Comparison of ENCODE assay signal across 14 cellular contexts in the genomic region with DNA sequence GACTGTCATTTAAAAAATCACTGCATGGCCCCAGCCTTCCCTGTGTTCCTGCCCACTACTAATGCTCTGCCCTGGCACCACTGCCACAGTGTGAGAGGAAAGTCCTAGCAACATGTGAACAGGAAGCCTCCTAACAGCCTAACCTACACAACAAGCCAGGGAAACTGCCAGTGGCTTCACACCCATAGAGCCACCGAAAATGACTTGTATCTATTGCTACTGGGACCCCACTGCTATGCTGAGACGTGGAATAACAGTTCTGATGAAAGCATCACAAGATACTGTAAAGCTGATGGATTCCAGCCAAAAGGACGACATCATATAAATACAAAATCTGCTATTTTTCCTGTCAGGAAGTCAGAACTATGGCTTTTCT.
DNase-seq lines count a peak whose midpoint lies in the region; ATAC-seq, FAIRE-seq and TF ChIP-seq lines count a peak whose summit lies in the region.
"Had no signal": no experiment of that assay in that cellular context is flagged by ENCODE, and none has a peak within 500 bp of the region (broad histone marks: within the 10 kb centered on the region; RNA-seq: fewer than 3 reads in every experiment).

No MANE protein-coding gene starts in this region.

- 56% methylated on average over 3 of the region's 3 CpGs for WGBS in A549 (ENCODE audit: missing lambda C conversion rate)

- in situ Hi-C loops in G401 (cut with HindIII; ENCODE audit: low sequenced_read_pairs): no loop called here

- H3K4me3 ChIP-seq in A549 (no peak overlapping the region), lower lobe of right lung (no peak overlapping the region), colonic mucosa (no peak overlapping the region)
- H3K4me3 ChIP-seq: PC-9, thoracic aorta had no signal

- H3K9me3 ChIP-seq in A549 (no peaks in the 10 kb centered on the region), lower lobe of right lung (no peaks in the 10 kb centered on the region), colonic mucosa (no peaks in the 10 kb centered on the region)
- H3K9me3 ChIP-seq: thoracic aorta had no signal

- H3K36me3 ChIP-seq in lower lobe of right lung (no peaks in the 10 kb centered on the region), colonic mucosa (no peaks in the 10 kb centered on the region)
- H3K36me3 ChIP-seq: thoracic aorta had no signal

- CTCF ChIA-PET in A549 (lab: Yijun Ruan, JAX) (no interaction called here), HEK293T (lab: Yijun Ruan, JAX) (no interaction called here)

- no peak for TF ChIP-seq POLR2A in A549 (IDR thresholded peaks at IDR 0.05; ENCODE audit: low read length)

- H3K9me3 Mint-ChIP-seq in chondrocyte (ENCODE audit: low read depth): no peaks in the 10 kb centered on the region

- peaks cover 88% of the 10 kb centered on the region for H3K4me1 Mint-ChIP-seq in chondrocyte (ENCODE audit: low read depth)

- H3K27ac ChIP-seq in A549: peak overlapping the region in 1 of 2 experiments; percentile 78; a peak in 3 of 6 replicates
- H3K27ac ChIP-seq in lower lobe of right lung: no peak overlapping the region
- H3K27ac ChIP-seq in colonic mucosa: no peak overlapping the region
- H3K27ac ChIP-seq: PC-9, thoracic aorta had no signal

- no peak for FAIRE-seq in A549 (lab: Jason Lieb, UNC)
- FAIRE-seq: endometrium had no signal

- peak in 1 of 2 experiments; percentile 33; a peak in 3 of 6 replicates for ATAC-seq in A549
- ATAC-seq in lower lobe of right lung: peak; percentile 38 to 48
- no peak for ATAC-seq in HG03521 (IDR thresholded peaks at IDR 0.05; ENCODE audit: unreplicated experiment)
- no peak for ATAC-seq in HG03108 (IDR thresholded peaks at IDR 0.05; ENCODE audit: unreplicated experiment)

- H3K4me1 ChIP-seq in A549: peaks cover 78% of the 10 kb centered on the region
- peaks cover 74% of the 10 kb centered on the region for H3K4me1 ChIP-seq in lower lobe of right lung
- H3K4me1 ChIP-seq in colonic mucosa: peaks cover 5% of the 10 kb centered on the region

- POLR2A ChIA-PET in A549 (lab: Yijun Ruan, JAX): no interaction called here
- POLR2A ChIA-PET in HEK293T (lab: Yijun Ruan, JAX): no interaction called here

- no peaks in the 10 kb centered on the region for H3K27me3 ChIP-seq in lower lobe of right lung (ENCODE audit: low read depth)
- no peaks in the 10 kb centered on the region for H3K27me3 ChIP-seq in colonic mucosa

- peak overlapping the region; percentile 3 for H3K4me3 Mint-ChIP-seq in chondrocyte (ENCODE audit: unreplicated experiment)

- peak overlapping the region; percentile 18 for H3K4me2 ChIP-seq in A549
- H3K4me2 ChIP-seq: PC-9 had no signal

- no peaks in the 10 kb centered on the region for H3K27me3 Mint-ChIP-seq in chondrocyte (ENCODE audit: low read depth)

- TF ChIP-seq EP300 in A549 (IDR thresholded peaks at IDR 0.05): no peak

- no peak overlapping the region for H3K9ac ChIP-seq in colonic mucosa (ENCODE audit: low read depth in 2 of 2, low read length in 2 of 2)

- no peak for TF ChIP-seq CTCF in A549 (IDR thresholded peaks at IDR 0.05)
- no peak for TF ChIP-seq CTCF in chondrocyte (IDR thresholded peaks at IDR 0.05)
- no peak for TF ChIP-seq CTCF in lower lobe of right lung (IDR thresholded peaks at IDR 0.05)
- TF ChIP-seq CTCF in colonic mucosa (IDR thresholded peaks at IDR 0.05): no peak

- DNase-seq in A549 (ENCODE audit: low read depth in 1 of 2, low spot score in 1 of 2) (no peak), G401 (ENCODE audit: low spot score) (peak; percentile 22), chondrocyte (ENCODE audit: low spot score) (no peak), lower lobe of right lung (no peak), colonic mucosa (no peak), HEK293T (ENCODE audit: extremely low spot score) (no peak)
- DNase-seq: activated gamma-delta T cell treated with Interleukin-2 at 50 U/mL for 16 hours, Kasumi-1, NCI-H2171 treated with DMSO at 0.1 percent for 48 hours, PC-9 had no signal

- H3K36me3 Mint-ChIP-seq in chondrocyte (ENCODE audit: low read depth): no peaks in the 10 kb centered on the region

- TF ChIP-seq RAD21 in A549 (conservative IDR thresholded peaks at IDR 0.05 in 1 of 2, IDR thresholded peaks at IDR 0.05 in 1 of 2): no peak

- intact Hi-C loops in lower lobe of right lung (cut with DNase I): no loop called here
- intact Hi-C loops in colonic mucosa (cut with DNase I): no loop called here

- peak overlapping the region; percentile 95 for H3K27ac Mint-ChIP-seq in chondrocyte (ENCODE audit: unreplicated experiment)

TF ChIP-seq in A549, 52 proteins besides CTCF, POLR2A, EP300 and RAD21:
- TF ChIP-seq, protein P1, sequence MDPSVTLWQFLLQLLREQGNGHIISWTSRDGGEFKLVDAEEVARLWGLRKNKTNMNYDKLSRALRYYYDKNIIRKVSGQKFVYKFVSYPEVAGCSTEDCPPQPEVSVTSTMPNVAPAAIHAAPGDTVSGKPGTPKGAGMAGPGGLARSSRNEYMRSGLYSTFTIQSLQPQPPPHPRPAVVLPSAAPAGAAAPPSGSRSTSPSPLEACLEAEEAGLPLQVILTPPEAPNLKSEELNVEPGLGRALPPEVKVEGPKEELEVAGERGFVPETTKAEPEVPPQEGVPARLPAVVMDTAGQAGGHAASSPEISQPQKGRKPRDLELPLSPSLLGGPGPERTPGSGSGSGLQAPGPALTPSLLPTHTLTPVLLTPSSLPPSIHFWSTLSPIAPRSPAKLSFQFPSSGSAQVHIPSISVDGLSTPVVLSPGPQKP (IDR thresholded peaks at IDR 0.05; ENCODE audit: low read depth, low read length): no peak
- TF ChIP-seq JUN (IDR thresholded peaks at IDR 0.05) (no peak), CBX8 (IDR thresholded peaks at IDR 0.05) (no peak), ESRRA (IDR thresholded peaks at IDR 0.05; ENCODE audit: borderline replicate concordance, low read length) (no peak), ZFP36 (IDR thresholded peaks at IDR 0.05; ENCODE audit: borderline replicate concordance, partially characterized antibody) (no peak), PHF8 (IDR thresholded peaks at IDR 0.05; ENCODE audit: borderline replicate concordance, low read depth) (no peak), NPAS2 (CRISPR knock-in tag; IDR thresholded peaks at IDR 0.05; ENCODE audit: borderline replicate concordance) (no peak), CHD2 (IDR thresholded peaks at IDR 0.05; ENCODE audit: low read length, partially characterized antibody) (no peak)

TF ChIP-seq in HEK293T, 16 proteins besides CTCF, POLR2A, EP300 and RAD21:
- TF ChIP-seq, protein P2, sequence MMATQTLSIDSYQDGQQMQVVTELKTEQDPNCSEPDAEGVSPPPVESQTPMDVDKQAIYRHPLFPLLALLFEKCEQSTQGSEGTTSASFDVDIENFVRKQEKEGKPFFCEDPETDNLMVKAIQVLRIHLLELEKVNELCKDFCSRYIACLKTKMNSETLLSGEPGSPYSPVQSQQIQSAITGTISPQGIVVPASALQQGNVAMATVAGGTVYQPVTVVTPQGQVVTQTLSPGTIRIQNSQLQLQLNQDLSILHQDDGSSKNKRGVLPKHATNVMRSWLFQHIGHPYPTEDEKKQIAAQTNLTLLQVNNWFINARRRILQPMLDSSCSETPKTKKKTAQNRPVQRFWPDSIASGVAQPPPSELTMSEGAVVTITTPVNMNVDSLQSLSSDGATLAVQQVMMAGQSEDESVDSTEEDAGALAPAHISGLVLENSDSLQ (IDR thresholded peaks at IDR 0.05): no peak
- TF ChIP-seq SUZ12 (IDR thresholded peaks at IDR 0.05) (no peak), ZNF384 (IDR thresholded peaks at IDR 0.05) (no peak), BHLHE40 (IDR thresholded peaks at IDR 0.05; ENCODE audit: borderline replicate concordance) (no peak), NFRKB (IDR thresholded peaks at IDR 0.05) (no peak), ARNT (IDR thresholded peaks at IDR 0.05) (no peak)

Comparison
In these comparisons a context has a peak if more than half of its experiments do, and no peak if none do; other contexts are left out.
1. ATAC-seq: peak in lower lobe of right lung (2 of 2); none in HG03521 (single experiment) and HG03108 (single experiment).